In genomic region chr3:182717216-182717615, GRCh38 we compare ENCODE assay signal across 13 cellular contexts.
A peak's percentile ranks its signal among the peaks of the same experiment; 100 is the strongest.
DNase-seq lines count a peak whose midpoint lies in the region; ATAC-seq and TF ChIP-seq lines count a peak whose summit lies in the region.
"Had no signal": no experiment of that assay in that cellular context is flagged by ENCODE, and none has a peak within 500 bp of the region (broad histone marks: within the 10 kb centered on the region; RNA-seq: fewer than 3 reads in every experiment).

No MANE protein-coding gene starts in this region.

- DNase-seq in left lung (no peak), pons (ENCODE audit: low spot score) (no peak), nucleus accumbens (lab: John Stamatoyannopoulos, UW) (no peak), occipital lobe (lab: John Stamatoyannopoulos, UW) (no peak)
- no peak for DNase-seq in activated effector memory CD4-positive, alpha-beta T cell treated with anti-CD3 and anti-CD28 coated beads, Interleukin-2, amount 50 U/mL, for 16 hours
- DNase-seq: activated CD4-positive, alpha-beta T cell treated with anti-CD3 and anti-CD28 coated beads for 36 hours; aorta; DMS53; natural killer cell had no signal

- intact Hi-C loops in left lung (cut with DNase I), result no loop called here

- peak; percentile 92 for ATAC-seq in GM18870 (IDR thresholded peaks at IDR 0.05; ENCODE audit: unreplicated experiment)
- peak; percentile 81 for ATAC-seq in GM21786 (IDR thresholded peaks at IDR 0.05; ENCODE audit: unreplicated experiment)
- ATAC-seq in HG03378 (IDR thresholded peaks at IDR 0.05; ENCODE audit: unreplicated experiment), result peak; percentile 84
- peak; percentile 79 for ATAC-seq in left lung
- ATAC-seq: activated CD4-positive, alpha-beta T cell treated with anti-CD3 and anti-CD28 coated beads for 36 hours; HepG2; natural killer cell had no signal

- H3K4me1 ChIP-seq in left lung, result no peaks in the 10 kb centered on the region

- no peak for TF ChIP-seq CTCF in left lung (IDR thresholded peaks at IDR 0.05)

- no peaks in the 10 kb centered on the region for H3K27me3 ChIP-seq in left lung

- no peaks in the 10 kb centered on the region for H3K9me3 ChIP-seq in left lung

- no peaks in the 10 kb centered on the region for H3K36me3 ChIP-seq in left lung

- no peak overlapping the region for H3K27ac ChIP-seq in left lung

- H3K4me3 ChIP-seq in left lung, result no peak overlapping the region
